In genomic region chr4:113065629-113066028, GRCh38 we compare ENCODE assay signal across 26 cellular contexts. TPM values are rescaled to one million over a fixed set of nuclear protein-coding genes. Genes with fewer than 3 reads are reported as not detected.
"Had no signal": no experiment of that assay in that cellular context is flagged by ENCODE, and none has a peak within 500 bp of the region (broad histone marks: within the 10 kb centered on the region; RNA-seq: fewer than 3 reads in every experiment).

No MANE protein-coding gene starts in this region.

- H3K27me3 Mint-ChIP-seq: activated naive CD4-positive, alpha-beta T cell treated with anti-CD3 and anti-CD28 coated beads, Interleukin-2, amount 10 ng/mL, durations not matched to agents 7 days and 5 days; activated naive CD8-positive, alpha-beta T cell treated with anti-CD3 and anti-CD28 coated beads, Interleukin-2, amount 10 ng/mL, durations not matched to agents 7 days and 5 days had no signal

- H3K9me3 ChIP-seq: gastroesophageal sphincter, mucosa of descending colon, spleen, tibial nerve had no signal

- H3K9me3 Mint-ChIP-seq: activated CD4-positive, alpha-beta memory T cell treated with anti-CD3 and anti-CD28 coated beads, Interleukin-2, amount 10 ng/mL, durations not matched to agents 7 days and 5 days; activated CD4-positive, alpha-beta T cell treated with anti-CD3 and anti-CD28 coated beads, Interleukin-2, amount 10 ng/mL, durations not matched to agents 7 days and 5 days; activated naive CD4-positive, alpha-beta T cell treated with anti-CD3 and anti-CD28 coated beads, Interleukin-2, amount 10 ng/mL, durations not matched to agents 7 days and 5 days; activated naive CD8-positive, alpha-beta T cell treated with anti-CD3 and anti-CD28 coated beads, Interleukin-2, amount 10 ng/mL, durations not matched to agents 7 days and 5 days; activated T-cell treated with anti-CD3 and anti-CD28 coated beads, Interleukin-2, amount 50 U/mL, for 24 hours had no signal

- H3K27ac ChIP-seq: brain microvascular endothelial cell, coronary artery, gastroesophageal sphincter, spleen, tibial nerve had no signal

- H3K27ac Mint-ChIP-seq: activated CD4-positive, alpha-beta memory T cell treated with anti-CD3 and anti-CD28 coated beads, Interleukin-2, amount 10 ng/mL, durations not matched to agents 7 days and 5 days; activated CD4-positive, alpha-beta T cell treated with anti-CD3 and anti-CD28 coated beads, Interleukin-2, amount 10 ng/mL, durations not matched to agents 7 days and 5 days; activated naive CD4-positive, alpha-beta T cell treated with anti-CD3 and anti-CD28 coated beads, Interleukin-2, amount 10 ng/mL, durations not matched to agents 7 days and 5 days; activated naive CD8-positive, alpha-beta T cell treated with anti-CD3 and anti-CD28 coated beads, Interleukin-2, amount 10 ng/mL, durations not matched to agents 7 days and 5 days; activated T-cell treated with anti-CD3 and anti-CD28 coated beads, Interleukin-2, amount 50 U/mL, for 24 hours; effector memory CD8-positive, alpha-beta T cell; immature natural killer cell; natural killer cell treated with Interleukin-12 subunit alpha and Interleukin-12 subunit beta and Interleukin-15 and Interleukin-18, amount 100 ng/mL, for 72 hours had no signal

- H3K36me3 Mint-ChIP-seq: activated naive CD4-positive, alpha-beta T cell treated with anti-CD3 and anti-CD28 coated beads, Interleukin-2, amount 10 ng/mL, durations not matched to agents 7 days and 5 days; activated naive CD8-positive, alpha-beta T cell treated with anti-CD3 and anti-CD28 coated beads, Interleukin-2, amount 10 ng/mL, durations not matched to agents 7 days and 5 days; immature natural killer cell; natural killer cell treated with Interleukin-12 subunit alpha and Interleukin-12 subunit beta and Interleukin-15 and Interleukin-18, amount 100 ng/mL, for 72 hours had no signal

- H3K4me3 Mint-ChIP-seq: activated CD4-positive, alpha-beta memory T cell treated with anti-CD3 and anti-CD28 coated beads, Interleukin-2, amount 10 ng/mL, durations not matched to agents 7 days and 5 days; activated CD4-positive, alpha-beta T cell treated with anti-CD3 and anti-CD28 coated beads, Interleukin-2, amount 10 ng/mL, durations not matched to agents 7 days and 5 days; activated naive CD4-positive, alpha-beta T cell treated with anti-CD3 and anti-CD28 coated beads, Interleukin-2, amount 10 ng/mL, durations not matched to agents 7 days and 5 days; activated naive CD8-positive, alpha-beta T cell treated with anti-CD3 and anti-CD28 coated beads, Interleukin-2, amount 10 ng/mL, durations not matched to agents 7 days and 5 days; activated T-cell treated with anti-CD3 and anti-CD28 coated beads, Interleukin-2, amount 50 U/mL, for 24 hours; effector memory CD8-positive, alpha-beta T cell; immature natural killer cell; natural killer cell treated with Interleukin-12 subunit alpha and Interleukin-12 subunit beta and Interleukin-15 and Interleukin-18, amount 100 ng/mL, for 72 hours had no signal

- H3K4me1 ChIP-seq: spleen, tibial nerve had no signal

- H3K27me3 ChIP-seq: brain microvascular endothelial cell, dorsolateral prefrontal cortex, gastroesophageal sphincter, spleen, tibial nerve had no signal

- DNase-seq: activated CD4-positive, alpha-beta memory T cell treated with anti-CD3 and anti-CD28 coated beads, Interleukin-2, amount 10 ng/mL, durations not matched to agents 7 days and 5 days; activated CD4-positive, alpha-beta T cell treated with anti-CD3 and anti-CD28 coated beads for 1 hour; activated CD4-positive, alpha-beta T cell treated with anti-CD3 and anti-CD28 coated beads, Interleukin-2, amount 10 ng/mL, durations not matched to agents 7 days and 5 days; activated CD8-positive, alpha-beta memory T cell treated with anti-CD3 and anti-CD28 coated beads, Interleukin-2, amount 50 U/mL, for 48 hours; activated gamma-delta T cell; activated naive CD4-positive, alpha-beta T cell treated with anti-CD3 and anti-CD28 coated beads, Interleukin-2, amount 10 ng/mL, durations not matched to agents 7 days and 5 days; activated naive CD8-positive, alpha-beta T cell treated with anti-CD3 and anti-CD28 coated beads, Interleukin-2, amount 10 ng/mL, durations not matched to agents 7 days and 5 days; activated T-cell treated with anti-CD3 and anti-CD28 coated beads, Interleukin-2, amount 50 U/mL, for 24 hours; amniotic stem cell; brain microvascular endothelial cell; dorsolateral prefrontal cortex; effector memory CD8-positive, alpha-beta T cell; head of caudate nucleus; hippocampal formation; immature natural killer cell; mucosa of descending colon; posterior cingulate gyrus; right cardiac atrium; spleen; stimulated activated naive CD4-positive, alpha-beta T cell; T1000 had no signal

- ATAC-seq: effector memory CD8-positive, alpha-beta T cell; gastroesophageal sphincter; mucosa of descending colon; natural killer cell treated with Interleukin-12 subunit alpha and Interleukin-12 subunit beta and Interleukin-15 and Interleukin-18, amount 100 ng/mL, for 72 hours; right cardiac atrium had no signal

- H3K4me1 Mint-ChIP-seq: activated CD4-positive, alpha-beta memory T cell treated with anti-CD3 and anti-CD28 coated beads, Interleukin-2, amount 10 ng/mL, durations not matched to agents 7 days and 5 days; activated CD4-positive, alpha-beta T cell treated with anti-CD3 and anti-CD28 coated beads, Interleukin-2, amount 10 ng/mL, durations not matched to agents 7 days and 5 days; activated naive CD4-positive, alpha-beta T cell treated with anti-CD3 and anti-CD28 coated beads, Interleukin-2, amount 10 ng/mL, durations not matched to agents 7 days and 5 days; activated naive CD8-positive, alpha-beta T cell treated with anti-CD3 and anti-CD28 coated beads, Interleukin-2, amount 10 ng/mL, durations not matched to agents 7 days and 5 days; immature natural killer cell had no signal

RNA-seq across cellular contexts. Expression of gene ANK2, which starts 16.2 kb away (rescaled TPM):
- total RNA-seq: endothelial cell of umbilical vein had no signal
